Comparison of ENCODE assay signal across 1 cellular context in the genomic region with DNA sequence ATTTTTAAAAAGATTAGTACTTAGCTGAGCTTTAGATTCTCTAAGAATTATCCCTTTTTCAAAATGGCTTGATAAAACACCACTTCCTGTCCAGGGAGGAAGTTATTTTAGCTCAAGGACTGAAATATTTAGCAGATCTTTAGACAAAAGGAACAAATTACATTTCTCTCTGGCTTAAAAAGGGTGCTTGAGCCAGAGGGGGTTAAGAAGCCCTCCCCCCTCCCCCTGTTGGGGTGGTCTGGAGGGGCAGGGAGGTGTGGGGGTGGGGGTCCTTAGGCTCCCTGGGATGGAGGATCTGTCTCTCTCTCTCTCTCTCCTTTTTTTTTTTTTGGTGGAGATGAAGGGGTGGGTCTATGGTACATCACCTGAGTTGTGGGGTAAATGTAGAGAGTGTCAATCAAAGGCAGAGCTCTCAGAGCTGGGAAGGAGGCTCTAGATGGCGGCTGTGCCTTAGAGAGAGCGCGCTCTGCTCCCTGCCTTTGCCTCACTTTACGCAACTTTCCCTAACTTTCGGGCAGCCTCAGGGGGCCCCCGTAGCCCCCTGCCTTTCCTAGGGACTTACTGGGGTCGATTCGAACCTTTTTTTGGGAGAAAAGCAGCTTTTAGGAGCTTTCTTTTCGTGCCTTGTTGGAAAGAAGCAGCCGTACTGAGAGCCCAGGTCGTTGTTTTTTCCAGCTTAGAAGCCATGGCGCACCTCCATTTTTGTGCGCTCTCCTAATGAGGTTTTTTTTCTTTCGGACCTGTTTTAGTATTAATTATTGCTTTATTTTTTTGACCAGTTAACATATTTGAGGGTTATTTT.
TF ChIP-seq lines count a peak whose summit lies in the region.

CHD2 (plus strand) TSS at position 415 of the 802 bp plus-strand sequence. CDS start 914 bp downstream, outside the sequence.

TF ChIP-seq in K562, 482 proteins besides CTCF, POLR2A, EP300 and RAD21 (continued from another document and continues in another):
- TF ChIP-seq, protein P1, sequence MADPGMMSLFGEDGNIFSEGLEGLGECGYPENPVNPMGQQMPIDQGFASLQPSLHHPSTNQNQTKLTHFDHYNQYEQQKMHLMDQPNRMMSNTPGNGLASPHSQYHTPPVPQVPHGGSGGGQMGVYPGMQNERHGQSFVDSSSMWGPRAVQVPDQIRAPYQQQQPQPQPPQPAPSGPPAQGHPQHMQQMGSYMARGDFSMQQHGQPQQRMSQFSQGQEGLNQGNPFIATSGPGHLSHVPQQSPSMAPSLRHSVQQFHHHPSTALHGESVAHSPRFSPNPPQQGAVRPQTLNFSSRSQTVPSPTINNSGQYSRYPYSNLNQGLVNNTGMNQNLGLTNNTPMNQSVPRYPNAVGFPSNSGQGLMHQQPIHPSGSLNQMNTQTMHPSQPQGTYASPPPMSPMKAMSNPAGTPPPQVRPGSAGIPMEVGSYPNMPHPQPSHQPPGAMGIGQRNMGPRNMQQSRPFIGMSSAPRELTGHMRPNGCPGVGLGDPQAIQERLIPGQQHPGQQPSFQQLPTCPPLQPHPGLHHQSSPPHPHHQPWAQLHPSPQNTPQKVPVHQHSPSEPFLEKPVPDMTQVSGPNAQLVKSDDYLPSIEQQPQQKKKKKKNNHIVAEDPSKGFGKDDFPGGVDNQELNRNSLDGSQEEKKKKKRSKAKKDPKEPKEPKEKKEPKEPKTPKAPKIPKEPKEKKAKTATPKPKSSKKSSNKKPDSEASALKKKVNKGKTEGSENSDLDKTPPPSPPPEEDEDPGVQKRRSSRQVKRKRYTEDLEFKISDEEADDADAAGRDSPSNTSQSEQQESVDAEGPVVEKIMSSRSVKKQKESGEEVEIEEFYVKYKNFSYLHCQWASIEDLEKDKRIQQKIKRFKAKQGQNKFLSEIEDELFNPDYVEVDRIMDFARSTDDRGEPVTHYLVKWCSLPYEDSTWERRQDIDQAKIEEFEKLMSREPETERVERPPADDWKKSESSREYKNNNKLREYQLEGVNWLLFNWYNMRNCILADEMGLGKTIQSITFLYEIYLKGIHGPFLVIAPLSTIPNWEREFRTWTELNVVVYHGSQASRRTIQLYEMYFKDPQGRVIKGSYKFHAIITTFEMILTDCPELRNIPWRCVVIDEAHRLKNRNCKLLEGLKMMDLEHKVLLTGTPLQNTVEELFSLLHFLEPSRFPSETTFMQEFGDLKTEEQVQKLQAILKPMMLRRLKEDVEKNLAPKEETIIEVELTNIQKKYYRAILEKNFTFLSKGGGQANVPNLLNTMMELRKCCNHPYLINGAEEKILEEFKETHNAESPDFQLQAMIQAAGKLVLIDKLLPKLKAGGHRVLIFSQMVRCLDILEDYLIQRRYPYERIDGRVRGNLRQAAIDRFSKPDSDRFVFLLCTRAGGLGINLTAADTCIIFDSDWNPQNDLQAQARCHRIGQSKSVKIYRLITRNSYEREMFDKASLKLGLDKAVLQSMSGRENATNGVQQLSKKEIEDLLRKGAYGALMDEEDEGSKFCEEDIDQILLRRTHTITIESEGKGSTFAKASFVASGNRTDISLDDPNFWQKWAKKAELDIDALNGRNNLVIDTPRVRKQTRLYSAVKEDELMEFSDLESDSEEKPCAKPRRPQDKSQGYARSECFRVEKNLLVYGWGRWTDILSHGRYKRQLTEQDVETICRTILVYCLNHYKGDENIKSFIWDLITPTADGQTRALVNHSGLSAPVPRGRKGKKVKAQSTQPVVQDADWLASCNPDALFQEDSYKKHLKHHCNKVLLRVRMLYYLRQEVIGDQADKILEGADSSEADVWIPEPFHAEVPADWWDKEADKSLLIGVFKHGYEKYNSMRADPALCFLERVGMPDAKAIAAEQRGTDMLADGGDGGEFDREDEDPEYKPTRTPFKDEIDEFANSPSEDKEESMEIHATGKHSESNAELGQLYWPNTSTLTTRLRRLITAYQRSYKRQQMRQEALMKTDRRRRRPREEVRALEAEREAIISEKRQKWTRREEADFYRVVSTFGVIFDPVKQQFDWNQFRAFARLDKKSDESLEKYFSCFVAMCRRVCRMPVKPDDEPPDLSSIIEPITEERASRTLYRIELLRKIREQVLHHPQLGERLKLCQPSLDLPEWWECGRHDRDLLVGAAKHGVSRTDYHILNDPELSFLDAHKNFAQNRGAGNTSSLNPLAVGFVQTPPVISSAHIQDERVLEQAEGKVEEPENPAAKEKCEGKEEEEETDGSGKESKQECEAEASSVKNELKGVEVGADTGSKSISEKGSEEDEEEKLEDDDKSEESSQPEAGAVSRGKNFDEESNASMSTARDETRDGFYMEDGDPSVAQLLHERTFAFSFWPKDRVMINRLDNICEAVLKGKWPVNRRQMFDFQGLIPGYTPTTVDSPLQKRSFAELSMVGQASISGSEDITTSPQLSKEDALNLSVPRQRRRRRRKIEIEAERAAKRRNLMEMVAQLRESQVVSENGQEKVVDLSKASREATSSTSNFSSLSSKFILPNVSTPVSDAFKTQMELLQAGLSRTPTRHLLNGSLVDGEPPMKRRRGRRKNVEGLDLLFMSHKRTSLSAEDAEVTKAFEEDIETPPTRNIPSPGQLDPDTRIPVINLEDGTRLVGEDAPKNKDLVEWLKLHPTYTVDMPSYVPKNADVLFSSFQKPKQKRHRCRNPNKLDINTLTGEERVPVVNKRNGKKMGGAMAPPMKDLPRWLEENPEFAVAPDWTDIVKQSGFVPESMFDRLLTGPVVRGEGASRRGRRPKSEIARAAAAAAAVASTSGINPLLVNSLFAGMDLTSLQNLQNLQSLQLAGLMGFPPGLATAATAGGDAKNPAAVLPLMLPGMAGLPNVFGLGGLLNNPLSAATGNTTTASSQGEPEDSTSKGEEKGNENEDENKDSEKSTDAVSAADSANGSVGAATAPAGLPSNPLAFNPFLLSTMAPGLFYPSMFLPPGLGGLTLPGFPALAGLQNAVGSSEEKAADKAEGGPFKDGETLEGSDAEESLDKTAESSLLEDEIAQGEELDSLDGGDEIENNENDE (IDR thresholded peaks at IDR 0.05; ENCODE audit: low read depth, low read length) = no peak
- TF ChIP-seq FOS (IDR thresholded peaks at IDR 0.05; ENCODE audit: extremely low read depth, insufficient read length) = no peak
- TF ChIP-seq RB1 (IDR thresholded peaks at IDR 0.05; ENCODE audit: low read depth) = peak; percentile 60; the same call in 1 of the 2 replicates
- TF ChIP-seq SOX6 (IDR thresholded peaks at IDR 0.05) = 0 out of 2 replicates have a peak, but pooled peaks have one; percentile 13
- TF ChIP-seq, protein P2, sequence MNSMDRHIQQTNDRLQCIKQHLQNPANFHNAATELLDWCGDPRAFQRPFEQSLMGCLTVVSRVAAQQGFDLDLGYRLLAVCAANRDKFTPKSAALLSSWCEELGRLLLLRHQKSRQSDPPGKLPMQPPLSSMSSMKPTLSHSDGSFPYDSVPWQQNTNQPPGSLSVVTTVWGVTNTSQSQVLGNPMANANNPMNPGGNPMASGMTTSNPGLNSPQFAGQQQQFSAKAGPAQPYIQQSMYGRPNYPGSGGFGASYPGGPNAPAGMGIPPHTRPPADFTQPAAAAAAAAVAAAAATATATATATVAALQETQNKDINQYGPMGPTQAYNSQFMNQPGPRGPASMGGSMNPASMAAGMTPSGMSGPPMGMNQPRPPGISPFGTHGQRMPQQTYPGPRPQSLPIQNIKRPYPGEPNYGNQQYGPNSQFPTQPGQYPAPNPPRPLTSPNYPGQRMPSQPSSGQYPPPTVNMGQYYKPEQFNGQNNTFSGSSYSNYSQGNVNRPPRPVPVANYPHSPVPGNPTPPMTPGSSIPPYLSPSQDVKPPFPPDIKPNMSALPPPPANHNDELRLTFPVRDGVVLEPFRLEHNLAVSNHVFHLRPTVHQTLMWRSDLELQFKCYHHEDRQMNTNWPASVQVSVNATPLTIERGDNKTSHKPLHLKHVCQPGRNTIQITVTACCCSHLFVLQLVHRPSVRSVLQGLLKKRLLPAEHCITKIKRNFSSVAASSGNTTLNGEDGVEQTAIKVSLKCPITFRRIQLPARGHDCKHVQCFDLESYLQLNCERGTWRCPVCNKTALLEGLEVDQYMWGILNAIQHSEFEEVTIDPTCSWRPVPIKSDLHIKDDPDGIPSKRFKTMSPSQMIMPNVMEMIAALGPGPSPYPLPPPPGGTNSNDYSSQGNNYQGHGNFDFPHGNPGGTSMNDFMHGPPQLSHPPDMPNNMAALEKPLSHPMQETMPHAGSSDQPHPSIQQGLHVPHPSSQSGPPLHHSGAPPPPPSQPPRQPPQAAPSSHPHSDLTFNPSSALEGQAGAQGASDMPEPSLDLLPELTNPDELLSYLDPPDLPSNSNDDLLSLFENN (IDR thresholded peaks at IDR 0.05; ENCODE audit: low read depth in 2 of 2, low read length in 2 of 2) = peak in 1 of 2 experiments; percentile 76; a peak in 2 of 4 replicates
- 0 out of 2 replicates have a peak, but pooled peaks have one; percentile 81 for TF ChIP-seq LCOR (CRISPR knock-in tag; IDR thresholded peaks at IDR 0.05)
- 0 out of 2 replicates have a peak, but pooled peaks have one; percentile 58 for TF ChIP-seq ETS1 (conservative IDR thresholded peaks at IDR 0.05; ENCODE audit: control insufficient read depth, low read depth, low read length)
- TF ChIP-seq MAZ (CRISPR knock-in tag; conservative IDR thresholded peaks at IDR 0.05 in 1 of 2, IDR thresholded peaks at IDR 0.05 in 1 of 2) = peak in 1 of 2 experiments; percentile 50; a peak in 3 of 4 replicates
- 0 out of 2 replicates have a peak, but pooled peaks have one; percentile 14 for TF ChIP-seq NCOA1 (IDR thresholded peaks at IDR 0.05; ENCODE audit: low read depth)
- TF ChIP-seq CBX8 (IDR thresholded peaks at IDR 0.05; ENCODE audit: borderline replicate concordance, extremely low read depth, low read depth, low read length, poor library complexity, severe bottlenecking) = no peak
- TF ChIP-seq NR2C2 (CRISPR knock-in tag; IDR thresholded peaks at IDR 0.05) = no peak
- peak; percentile 15; the same call in 1 of the 2 replicates for TF ChIP-seq NR2C2 (tag; IDR thresholded peaks at IDR 0.05)
- no peak for TF ChIP-seq POLR3A (IDR thresholded peaks at IDR 0.05; ENCODE audit: borderline replicate concordance, extremely low read depth, insufficient read depth, insufficient read length)
- TF ChIP-seq CXXC5 (CRISPR knock-in tag; IDR thresholded peaks at IDR 0.05) = peak; percentile 52; the same call in 1 of the 2 replicates
- TF ChIP-seq HDAC1 (IDR thresholded peaks at IDR 0.05) = peak in 1 of 2 experiments; percentile 51; a peak in 1 of 4 replicates
- TF ChIP-seq MECOM (CRISPR knock-in tag; IDR thresholded peaks at IDR 0.05) = no peak
- peak; percentile 51; the same call in 1 of the 2 replicates for TF ChIP-seq CEBPG (CRISPR knock-in tag; IDR thresholded peaks at IDR 0.05)
- no peak for TF ChIP-seq CEBPG (tag; conservative IDR thresholded peaks at IDR 0.05 in 1 of 2, IDR thresholded peaks at IDR 0.05 in 1 of 2)
- TF ChIP-seq, protein P3, sequence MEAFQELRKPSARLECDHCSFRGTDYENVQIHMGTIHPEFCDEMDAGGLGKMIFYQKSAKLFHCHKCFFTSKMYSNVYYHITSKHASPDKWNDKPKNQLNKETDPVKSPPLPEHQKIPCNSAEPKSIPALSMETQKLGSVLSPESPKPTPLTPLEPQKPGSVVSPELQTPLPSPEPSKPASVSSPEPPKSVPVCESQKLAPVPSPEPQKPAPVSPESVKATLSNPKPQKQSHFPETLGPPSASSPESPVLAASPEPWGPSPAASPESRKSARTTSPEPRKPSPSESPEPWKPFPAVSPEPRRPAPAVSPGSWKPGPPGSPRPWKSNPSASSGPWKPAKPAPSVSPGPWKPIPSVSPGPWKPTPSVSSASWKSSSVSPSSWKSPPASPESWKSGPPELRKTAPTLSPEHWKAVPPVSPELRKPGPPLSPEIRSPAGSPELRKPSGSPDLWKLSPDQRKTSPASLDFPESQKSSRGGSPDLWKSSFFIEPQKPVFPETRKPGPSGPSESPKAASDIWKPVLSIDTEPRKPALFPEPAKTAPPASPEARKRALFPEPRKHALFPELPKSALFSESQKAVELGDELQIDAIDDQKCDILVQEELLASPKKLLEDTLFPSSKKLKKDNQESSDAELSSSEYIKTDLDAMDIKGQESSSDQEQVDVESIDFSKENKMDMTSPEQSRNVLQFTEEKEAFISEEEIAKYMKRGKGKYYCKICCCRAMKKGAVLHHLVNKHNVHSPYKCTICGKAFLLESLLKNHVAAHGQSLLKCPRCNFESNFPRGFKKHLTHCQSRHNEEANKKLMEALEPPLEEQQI (IDR thresholded peaks at IDR 0.05) = 0 out of 2 replicates have a peak, but pooled peaks have one; percentile 21
- TF ChIP-seq E2F1 (CRISPR knock-in tag; IDR thresholded peaks at IDR 0.05) = no peak
- TF ChIP-seq, protein P4, sequence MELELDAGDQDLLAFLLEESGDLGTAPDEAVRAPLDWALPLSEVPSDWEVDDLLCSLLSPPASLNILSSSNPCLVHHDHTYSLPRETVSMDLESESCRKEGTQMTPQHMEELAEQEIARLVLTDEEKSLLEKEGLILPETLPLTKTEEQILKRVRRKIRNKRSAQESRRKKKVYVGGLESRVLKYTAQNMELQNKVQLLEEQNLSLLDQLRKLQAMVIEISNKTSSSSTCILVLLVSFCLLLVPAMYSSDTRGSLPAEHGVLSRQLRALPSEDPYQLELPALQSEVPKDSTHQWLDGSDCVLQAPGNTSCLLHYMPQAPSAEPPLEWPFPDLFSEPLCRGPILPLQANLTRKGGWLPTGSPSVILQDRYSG (tag; conservative IDR thresholded peaks at IDR 0.05; ENCODE audit: low read depth) = no peak
- peak; percentile 37 for TF ChIP-seq RBM39 (optimal IDR thresholded peaks at IDR 0.05; ENCODE audit: low read depth, low read length)
- TF ChIP-seq ESRRA (IDR thresholded peaks at IDR 0.05; ENCODE audit: borderline replicate concordance, low read depth) = peak; percentile 37; the same call in 1 of the 2 replicates
- TF ChIP-seq ETV1 (tag; conservative IDR thresholded peaks at IDR 0.05; ENCODE audit: low read depth) = peak; percentile 67
- TF ChIP-seq FOXJ2 (tag; IDR thresholded peaks at IDR 0.05) = 0 out of 2 replicates have a peak, but pooled peaks have one; percentile 51
- TF ChIP-seq, protein P5, sequence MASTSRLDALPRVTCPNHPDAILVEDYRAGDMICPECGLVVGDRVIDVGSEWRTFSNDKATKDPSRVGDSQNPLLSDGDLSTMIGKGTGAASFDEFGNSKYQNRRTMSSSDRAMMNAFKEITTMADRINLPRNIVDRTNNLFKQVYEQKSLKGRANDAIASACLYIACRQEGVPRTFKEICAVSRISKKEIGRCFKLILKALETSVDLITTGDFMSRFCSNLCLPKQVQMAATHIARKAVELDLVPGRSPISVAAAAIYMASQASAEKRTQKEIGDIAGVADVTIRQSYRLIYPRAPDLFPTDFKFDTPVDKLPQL (IDR thresholded peaks at IDR 0.05; ENCODE audit: extremely low read depth, insufficient read length) = peak; percentile 83
- peak; percentile 83; the same call in 1 of the 2 replicates for TF ChIP-seq GTF2F1 (IDR thresholded peaks at IDR 0.05; ENCODE audit: low read depth, low read length)
